In genomic region chr15:47185222-47185800, GRCh38 we compare ENCODE assay signal across 2 cellular contexts.
TF ChIP-seq lines count a peak whose summit lies in the region.

No MANE protein-coding gene starts in this region.

TF ChIP-seq in SK-N-SH, 30 proteins besides CTCF, POLR2A, EP300 and RAD21 (continued from another document):
- TF ChIP-seq, protein P1, sequence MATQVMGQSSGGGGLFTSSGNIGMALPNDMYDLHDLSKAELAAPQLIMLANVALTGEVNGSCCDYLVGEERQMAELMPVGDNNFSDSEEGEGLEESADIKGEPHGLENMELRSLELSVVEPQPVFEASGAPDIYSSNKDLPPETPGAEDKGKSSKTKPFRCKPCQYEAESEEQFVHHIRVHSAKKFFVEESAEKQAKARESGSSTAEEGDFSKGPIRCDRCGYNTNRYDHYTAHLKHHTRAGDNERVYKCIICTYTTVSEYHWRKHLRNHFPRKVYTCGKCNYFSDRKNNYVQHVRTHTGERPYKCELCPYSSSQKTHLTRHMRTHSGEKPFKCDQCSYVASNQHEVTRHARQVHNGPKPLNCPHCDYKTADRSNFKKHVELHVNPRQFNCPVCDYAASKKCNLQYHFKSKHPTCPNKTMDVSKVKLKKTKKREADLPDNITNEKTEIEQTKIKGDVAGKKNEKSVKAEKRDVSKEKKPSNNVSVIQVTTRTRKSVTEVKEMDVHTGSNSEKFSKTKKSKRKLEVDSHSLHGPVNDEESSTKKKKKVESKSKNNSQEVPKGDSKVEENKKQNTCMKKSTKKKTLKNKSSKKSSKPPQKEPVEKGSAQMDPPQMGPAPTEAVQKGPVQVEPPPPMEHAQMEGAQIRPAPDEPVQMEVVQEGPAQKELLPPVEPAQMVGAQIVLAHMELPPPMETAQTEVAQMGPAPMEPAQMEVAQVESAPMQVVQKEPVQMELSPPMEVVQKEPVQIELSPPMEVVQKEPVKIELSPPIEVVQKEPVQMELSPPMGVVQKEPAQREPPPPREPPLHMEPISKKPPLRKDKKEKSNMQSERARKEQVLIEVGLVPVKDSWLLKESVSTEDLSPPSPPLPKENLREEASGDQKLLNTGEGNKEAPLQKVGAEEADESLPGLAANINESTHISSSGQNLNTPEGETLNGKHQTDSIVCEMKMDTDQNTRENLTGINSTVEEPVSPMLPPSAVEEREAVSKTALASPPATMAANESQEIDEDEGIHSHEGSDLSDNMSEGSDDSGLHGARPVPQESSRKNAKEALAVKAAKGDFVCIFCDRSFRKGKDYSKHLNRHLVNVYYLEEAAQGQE (IDR thresholded peaks at IDR 0.05; ENCODE audit: low read depth, low read length): no peak
- TF ChIP-seq EZH2phosphoT487 (IDR thresholded peaks at IDR 0.05; ENCODE audit: borderline replicate concordance, low read depth) (no peak), POLR2AphosphoS5 (IDR thresholded peaks at IDR 0.05; ENCODE audit: low read depth, low read length) (no peak), MAX (IDR thresholded peaks at IDR 0.05; ENCODE audit: low read depth) (no peak), MXI1 (IDR thresholded peaks at IDR 0.05; ENCODE audit: low read depth, low read length) (no peak), CHD2 (IDR thresholded peaks at IDR 0.05; ENCODE audit: low read length, partially characterized antibody) (no peak)
- TF ChIP-seq, protein P2, sequence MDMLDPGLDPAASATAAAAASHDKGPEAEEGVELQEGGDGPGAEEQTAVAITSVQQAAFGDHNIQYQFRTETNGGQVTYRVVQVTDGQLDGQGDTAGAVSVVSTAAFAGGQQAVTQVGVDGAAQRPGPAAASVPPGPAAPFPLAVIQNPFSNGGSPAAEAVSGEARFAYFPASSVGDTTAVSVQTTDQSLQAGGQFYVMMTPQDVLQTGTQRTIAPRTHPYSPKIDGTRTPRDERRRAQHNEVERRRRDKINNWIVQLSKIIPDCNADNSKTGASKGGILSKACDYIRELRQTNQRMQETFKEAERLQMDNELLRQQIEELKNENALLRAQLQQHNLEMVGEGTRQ (IDR thresholded peaks at IDR 0.05; ENCODE audit: borderline replicate concordance, low read depth, low read length): no peak

TF ChIP-seq in SK-N-SH treated with all-trans-retinoic acid at 6 μM for 48 hours, 23 proteins besides CTCF, POLR2A, EP300 and RAD21 (continued from another document):
- TF ChIP-seq BACH2 (CRISPR knock-in tag; IDR thresholded peaks at IDR 0.05; ENCODE audit: borderline replicate concordance) (no peak), CSDC2 (CRISPR knock-in tag; IDR thresholded peaks at IDR 0.05) (no peak), ZFP30 (CRISPR knock-in tag; IDR thresholded peaks at IDR 0.05) (no peak), ZNF565 (CRISPR knock-in tag; conservative IDR thresholded peaks at IDR 0.05; ENCODE audit: low read depth) (no peak)
- TF ChIP-seq, protein P3, sequence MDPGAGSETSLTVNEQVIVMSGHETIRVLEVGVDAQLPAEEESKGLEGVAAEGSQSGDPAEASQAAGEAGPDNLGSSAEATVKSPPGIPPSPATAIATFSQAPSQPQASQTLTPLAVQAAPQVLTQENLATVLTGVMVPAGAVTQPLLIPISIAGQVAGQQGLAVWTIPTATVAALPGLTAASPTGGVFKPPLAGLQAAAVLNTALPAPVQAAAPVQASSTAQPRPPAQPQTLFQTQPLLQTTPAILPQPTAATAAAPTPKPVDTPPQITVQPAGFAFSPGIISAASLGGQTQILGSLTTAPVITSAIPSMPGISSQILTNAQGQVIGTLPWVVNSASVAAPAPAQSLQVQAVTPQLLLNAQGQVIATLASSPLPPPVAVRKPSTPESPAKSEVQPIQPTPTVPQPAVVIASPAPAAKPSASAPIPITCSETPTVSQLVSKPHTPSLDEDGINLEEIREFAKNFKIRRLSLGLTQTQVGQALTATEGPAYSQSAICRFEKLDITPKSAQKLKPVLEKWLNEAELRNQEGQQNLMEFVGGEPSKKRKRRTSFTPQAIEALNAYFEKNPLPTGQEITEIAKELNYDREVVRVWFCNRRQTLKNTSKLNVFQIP (CRISPR knock-in tag; IDR thresholded peaks at IDR 0.05; ENCODE audit: borderline replicate concordance, low read depth): no peak
TF ChIP-seq in SK-N-SH treated with all-trans-retinoic acid at 6 μM for 48 hours: peak in this region for 0.
